ENCODE assay signal across 9 cellular contexts in the genomic region with DNA sequence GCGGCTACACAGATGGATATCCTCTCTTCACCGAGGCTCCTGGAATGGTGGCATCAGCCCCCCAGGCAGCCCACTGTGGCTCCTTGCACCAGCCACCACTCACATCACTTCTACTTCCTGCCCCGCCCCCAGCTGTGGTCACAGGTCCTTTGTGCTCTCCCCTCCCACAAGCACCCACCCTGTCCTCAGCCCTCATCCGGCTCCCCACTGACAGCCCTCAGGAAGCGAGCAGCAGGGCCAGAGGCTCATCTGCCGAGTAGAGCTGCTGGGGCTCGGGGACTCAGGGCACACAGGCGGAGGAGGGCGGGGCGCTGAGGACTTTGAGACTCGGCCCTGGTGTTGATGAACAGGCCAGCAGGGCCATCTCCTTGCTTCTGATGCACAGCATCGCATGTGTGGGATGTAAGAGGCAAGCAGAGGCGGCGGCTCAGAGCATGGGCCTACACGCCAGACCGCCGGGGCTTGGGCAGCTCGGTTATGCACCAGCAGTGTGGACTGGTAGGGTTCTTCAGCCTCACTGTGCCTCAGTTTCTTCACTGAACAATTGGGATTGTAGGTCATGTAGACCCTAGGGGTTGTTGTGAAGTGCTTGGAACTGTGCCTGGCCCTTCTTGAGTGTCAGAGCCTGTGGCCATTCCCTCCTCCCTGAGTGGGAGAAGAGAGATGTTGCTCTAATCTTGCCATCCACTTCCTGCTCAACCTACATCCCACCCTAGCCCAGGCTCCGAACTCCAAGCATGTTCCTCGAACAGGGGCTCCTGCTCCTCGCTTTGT. TPM values are rescaled to one million over a fixed set of nuclear protein-coding genes. Genes with fewer than 3 reads are reported as not detected.
DNase-seq lines count a peak whose midpoint lies in the region; ATAC-seq and TF ChIP-seq lines count a peak whose summit lies in the region.
"Had no signal": no experiment of that assay in that cellular context is flagged by ENCODE, and none has a peak within 500 bp of the region (broad histone marks: within the 10 kb centered on the region; RNA-seq: fewer than 3 reads in every experiment).

A gene (minus strand): TSS at position 77 of the 774 bp plus-strand sequence. CDS start 1,839 bp downstream, outside the sequence.

- H3K4me1 Mint-ChIP-seq in activated T-cell treated with anti-CD3 and anti-CD28 coated beads, Interleukin-2, amount 50 U/mL, for 4 hours (ENCODE audit: low read depth) = peaks cover 53% of the 10 kb centered on the region

- peak within 1 kb of the TSS in 1 of 3 donors; percentile 10 for H3K4me3 ChIP-seq in right lobe of liver

- no peaks in the 10 kb centered on the region for H3K4me1 ChIP-seq in right lobe of liver

- no peaks in the 10 kb centered on the region for H3K9me3 ChIP-seq in right lobe of liver

- no peak for TF ChIP-seq CTCF in right lobe of liver (IDR thresholded peaks at IDR 0.05)

- peak; percentile 80 to 89 for ATAC-seq in activated T-cell treated with anti-CD3 and anti-CD28 coated beads, Interleukin-2, amount 50 U/mL, for 4 hours
- ATAC-seq in right lobe of liver = peak; percentile 45 to 68 (median 58)
- no peak for ATAC-seq in HG02571 (IDR thresholded peaks at IDR 0.05; ENCODE audit: unreplicated experiment)

- no peaks in the 10 kb centered on the region for H3K27me3 Mint-ChIP-seq in activated T-cell treated with anti-CD3 and anti-CD28 coated beads, Interleukin-2, amount 50 U/mL, for 4 hours (ENCODE audit: low read depth)

- peak within 1 kb of the TSS; percentile 92 for H3K4me3 Mint-ChIP-seq in activated T-cell treated with anti-CD3 and anti-CD28 coated beads, Interleukin-2, amount 50 U/mL, for 4 hours

- WGBS in right lobe of liver (ENCODE audit: insufficient coverage, low coverage, low lambda C conversion rate, missing lambda C conversion rate) = 88% methylated on average over 8 of the region's 21 CpGs

- H3K36me3 ChIP-seq in right lobe of liver = no peaks in the 10 kb centered on the region

- DNase-seq in SW480 (ENCODE audit: low spot score) = peak; percentile 83
- peak; percentile 64 for DNase-seq in activated T-cell treated with anti-CD3 and anti-CD28 coated beads, Interleukin-2, amount 50 U/mL, for 4 hours
- peak in 2 of 3 donors; percentile 46 to 64 for DNase-seq in right lobe of liver
- DNase-seq in stimulated activated CD8-positive, alpha-beta memory T cell treated with anti-CD3 and anti-CD28 coated beads, Interleukin-4, amount 100 ng/mL, for 48 hours = peak; percentile 89
- DNase-seq in NCI-H1092 (lab: John Stamatoyannopoulos, UW) = no peak
- DNase-seq in erythroblast (lab: John Stamatoyannopoulos, UW) = no peak
- DNase-seq in posterior vena cava (ENCODE audit: low spot score) = no peak
- DNase-seq: foreskin melanocyte had no signal

- H3K27me3 ChIP-seq in right lobe of liver = no peaks in the 10 kb centered on the region

- no peaks in the 10 kb centered on the region for H3K9me3 Mint-ChIP-seq in activated T-cell treated with anti-CD3 and anti-CD28 coated beads, Interleukin-2, amount 50 U/mL, for 4 hours

- intact Hi-C loops in right lobe of liver (cut with DNase I) (no loop called here), posterior vena cava (cut with DNase I) (no loop called here)

- H3K27ac ChIP-seq in right lobe of liver = peak within 1 kb of the TSS in 1 of 3 donors; percentile 43

- peaks cover 8% of the 10 kb centered on the region for H3K36me3 Mint-ChIP-seq in activated T-cell treated with anti-CD3 and anti-CD28 coated beads, Interleukin-2, amount 50 U/mL, for 4 hours (ENCODE audit: insufficient read depth)

- TF ChIP-seq POLR2A in right lobe of liver (IDR thresholded peaks at IDR 0.05) = no peak
- no peak for TF ChIP-seq POLR2A in erythroblast (IDR thresholded peaks at IDR 0.05; ENCODE audit: low read length)

RNA-seq across cellular contexts. Expression of the gene that starts here (rescaled TPM):
- total RNA-seq in activated T-cell treated with anti-CD3 and anti-CD28 coated beads, Interleukin-2, amount 50 U/mL, for 4 hours = 10 to 100 TPM; 15.7 to 57.6 (median 36.6) TPM
- total RNA-seq in right lobe of liver (1 to 10 TPM; 1.7 to 6.5 (median 3.1) TPM), posterior vena cava (1 to 10 TPM; 4.6 to 5.2 TPM)

Comparison
In these comparisons a context has a peak if more than half of its experiments do, and no peak if none do; other contexts are left out.
1. DNase-seq: peak in SW480 (single experiment), activated T-cell treated with anti-CD3 and anti-CD28 coated beads, Interleukin-2, amount 50 U/mL, for 4 hours (single experiment), right lobe of liver (2 of 3) and stimulated activated CD8-positive, alpha-beta memory T cell treated with anti-CD3 and anti-CD28 coated beads, Interleukin-4, amount 100 ng/mL, for 48 hours (single experiment); none in NCI-H1092 (single experiment), erythroblast (0 of 2) and posterior vena cava (single experiment).